In the genomic region with DNA sequence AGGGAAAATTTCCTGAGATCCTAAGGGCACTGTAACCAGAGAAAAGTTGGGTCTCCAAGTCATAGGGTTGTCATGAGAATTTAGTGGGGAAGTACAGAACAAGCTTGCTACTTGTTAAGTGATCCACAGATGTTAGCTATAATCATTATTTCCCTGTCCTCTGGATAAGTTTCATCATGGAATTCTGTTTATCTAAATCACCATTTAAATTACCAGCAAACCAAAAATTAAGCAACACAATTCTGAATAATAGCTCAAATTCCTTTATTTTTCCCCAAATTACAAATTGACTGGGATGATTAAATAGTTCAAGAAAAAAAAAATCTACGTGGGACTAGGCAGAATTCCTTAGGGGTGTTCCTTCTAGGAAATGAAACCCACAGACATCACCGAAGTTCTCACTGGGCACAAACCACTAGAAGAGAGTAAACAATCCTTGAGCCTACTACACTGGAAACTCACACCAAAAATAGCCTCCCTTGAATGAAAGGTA, we compare ENCODE assay signal across 16 cellular contexts.
A peak's percentile ranks its signal among the peaks of the same experiment; 100 is the strongest.
DNase-seq lines count a peak whose midpoint lies in the region; ATAC-seq and TF ChIP-seq lines count a peak whose summit lies in the region.
"Had no signal": no experiment of that assay in that cellular context is flagged by ENCODE, and none has a peak within 500 bp of the region (broad histone marks: within the 10 kb centered on the region; RNA-seq: fewer than 3 reads in every experiment).

No MANE protein-coding gene starts in this region.

- H3K36me3 ChIP-seq in BJ (ENCODE audit: control insufficient read depth, insufficient read depth, low read length) (no peaks in the 10 kb centered on the region), PC-3 (ENCODE audit: low read depth, low read length) (no peaks in the 10 kb centered on the region), gastrocnemius medialis (no peaks in the 10 kb centered on the region)
- H3K36me3 ChIP-seq: ovary had no signal

- H3K4me3 ChIP-seq in BJ (ENCODE audit: low read depth, low read length) (no peak overlapping the region), PC-3 (ENCODE audit: low read length) (no peak overlapping the region), fibroblast of mammary gland (ENCODE audit: control insufficient read depth, low read depth, low read length) (no peak overlapping the region), gastrocnemius medialis (no peak overlapping the region)
- H3K4me3 ChIP-seq: ovary had no signal

- no TSS peak for BruUV-seq in PC-3 (replicated peaks; lab: Mats Ljungman, UMichigan)

- H3F3A ChIP-seq in PC-3 (ENCODE audit: low read length, unreplicated experiment), result no peaks in the 10 kb centered on the region

- ATAC-seq in PC-3 (no peak), gastrocnemius medialis (peak; percentile 24 to 25), HG03565 (IDR thresholded peaks at IDR 0.05; ENCODE audit: unreplicated experiment) (no peak)
- ATAC-seq: activated CD4-positive, CD25-positive, alpha-beta regulatory T cell treated with anti-CD3 and anti-CD28 coated beads, Interleukin-2, amount 50 U/mL, for 24 hours; activated naive CD4-positive, alpha-beta T cell treated with anti-CD3 and anti-CD28 coated beads, Interleukin-2, amount 50 U/mL, for 72 hours had no signal

- TF ChIP-seq POLR2A in gastrocnemius medialis (IDR thresholded peaks at IDR 0.05), result no peak

- no peak overlapping the region for H2AFZ ChIP-seq in PC-3 (ENCODE audit: low read length)

- DNase-seq in BJ (ENCODE audit: low read depth) (peak; percentile 93), PC-3 (no peak), fibroblast of mammary gland (ENCODE audit: low read depth) (peak; percentile 93), gastrocnemius medialis (no peak), NCI-H345 treated with DMSO at 0.1 percent for 48 hours (lab: John Stamatoyannopoulos, UW; ENCODE audit: unreplicated experiment) (no peak), anterior cingulate cortex (lab: John Stamatoyannopoulos, UW) (no peak), NCI-H146 (lab: John Stamatoyannopoulos, UW) (no peak)
- DNase-seq: activated CD8-positive, alpha-beta memory T cell treated with anti-CD3 and anti-CD28 coated beads, Interleukin-2, amount 50 U/mL, for 4 hours; CD4-positive, CD25-positive, alpha-beta regulatory T cell; NCI-H2171; ovary; T-helper 1 cell had no signal

- POLR2A ChIA-PET in BJ (lab: Charles Lee), result interaction anchor here (0.6 to 1.3 kb wide), 10 partner anchors 24 to 161 kb away, joined by 3 to 4 read pairs (median 3); no protein-coding TSS in a partner anchor
- POLR2A ChIA-PET in PC-3 (lab: Charles Lee; ENCODE audit: unreplicated experiment), result interaction anchor here (0.6 to 1.0 kb wide), 3 partner anchors 10 to 157 kb away, joined by 3 to 6 read pairs (median 3); no protein-coding TSS in a partner anchor

- in situ Hi-C loops in gastrocnemius medialis (cut with MboI; ENCODE audit: low sequenced_read_pairs in 4 of 4), result no loop called here

- CTCF ChIA-PET in BJ (lab: Yijun Ruan, JAX) (interaction anchor here (0.7 to 2.1 kb wide), 8 partner anchors 10 to 97 kb away, joined by 3 to 12 read pairs (median 3); no protein-coding TSS in a partner anchor), PC-3 (lab: Charles Lee) (no interaction called here)

- no peaks in the 10 kb centered on the region for H3K27me3 ChIP-seq in BJ (ENCODE audit: control insufficient read depth, insufficient read depth, low read length)
- no peaks in the 10 kb centered on the region for H3K27me3 ChIP-seq in PC-3 (ENCODE audit: low read length)
- no peaks in the 10 kb centered on the region for H3K27me3 ChIP-seq in gastrocnemius medialis
- H3K27me3 ChIP-seq: ovary had no signal

- intact Hi-C loops in PC-3 (cut with micrococcal nuclease) (loop anchor here (5.0 kb wide), 1 partner anchor 68 kb away; no protein-coding TSS in a partner anchor), gastrocnemius medialis (cut with DNase I; ENCODE audit: low total_unique reads) (no loop called here)

- 0 out of 2 replicates have a peak overlapping the region, but pooled peaks have one; percentile 6 for H3K4me2 ChIP-seq in PC-3 (ENCODE audit: low read length)

- H3K9me3 ChIP-seq in PC-3 (ENCODE audit: low read length) (no peaks in the 10 kb centered on the region), gastrocnemius medialis (no peaks in the 10 kb centered on the region)
- H3K9me3 ChIP-seq: ovary had no signal

- TF ChIP-seq CTCF in BJ (IDR thresholded peaks at IDR 0.05; ENCODE audit: insufficient read depth, low read depth, low read length) (no peak), PC-3 (conservative IDR thresholded peaks at IDR 0.05; ENCODE audit: low read depth, low read length) (no peak), fibroblast of mammary gland (conservative IDR thresholded peaks at IDR 0.05; ENCODE audit: control insufficient read depth, insufficient read depth, low read depth, low read length) (no peak), gastrocnemius medialis (IDR thresholded peaks at IDR 0.05 in 4 of 5, conservative IDR thresholded peaks at IDR 0.05 in 1 of 5) (no peak)

- no peaks in the 10 kb centered on the region for H3K79me2 ChIP-seq in PC-3 (ENCODE audit: low read length)

- peak overlapping the region; percentile 88 for H3K27ac ChIP-seq in PC-3 (ENCODE audit: low read length)
- peak overlapping the region; percentile 29 to 54 (median 52) for H3K27ac ChIP-seq in gastrocnemius medialis
- H3K27ac ChIP-seq: epithelial cell of prostate had no signal

- H3K9me2 ChIP-seq in PC-3 (replicated peaks; ENCODE audit: low read length), result no peaks in the 10 kb centered on the region

- H3K9ac ChIP-seq in PC-3 (ENCODE audit: low read length), result no peak overlapping the region

- no peaks in the 10 kb centered on the region for H4K20me1 ChIP-seq in PC-3 (ENCODE audit: low read length)

- peaks cover 52% of the 10 kb centered on the region for H3K4me1 ChIP-seq in PC-3 (ENCODE audit: insufficient read depth, low read length)
- H3K4me1 ChIP-seq in gastrocnemius medialis, result no peaks in the 10 kb centered on the region

Comparison
In these comparisons a context has a peak if more than half of its experiments do, and no peak if none do; other contexts are left out.
1. DNase-seq: peak in BJ (single experiment) and fibroblast of mammary gland (single experiment); none in PC-3 (single experiment), gastrocnemius medialis (0 of 2), NCI-H345 treated with DMSO at 0.1 percent for 48 hours (single experiment), anterior cingulate cortex (0 of 58) and NCI-H146 (single experiment).
2. ATAC-seq: peak in gastrocnemius medialis (2 of 2); none in PC-3 (single experiment) and HG03565 (single experiment).